ENCODE assay signal across 26 cellular contexts in the genomic region with DNA sequence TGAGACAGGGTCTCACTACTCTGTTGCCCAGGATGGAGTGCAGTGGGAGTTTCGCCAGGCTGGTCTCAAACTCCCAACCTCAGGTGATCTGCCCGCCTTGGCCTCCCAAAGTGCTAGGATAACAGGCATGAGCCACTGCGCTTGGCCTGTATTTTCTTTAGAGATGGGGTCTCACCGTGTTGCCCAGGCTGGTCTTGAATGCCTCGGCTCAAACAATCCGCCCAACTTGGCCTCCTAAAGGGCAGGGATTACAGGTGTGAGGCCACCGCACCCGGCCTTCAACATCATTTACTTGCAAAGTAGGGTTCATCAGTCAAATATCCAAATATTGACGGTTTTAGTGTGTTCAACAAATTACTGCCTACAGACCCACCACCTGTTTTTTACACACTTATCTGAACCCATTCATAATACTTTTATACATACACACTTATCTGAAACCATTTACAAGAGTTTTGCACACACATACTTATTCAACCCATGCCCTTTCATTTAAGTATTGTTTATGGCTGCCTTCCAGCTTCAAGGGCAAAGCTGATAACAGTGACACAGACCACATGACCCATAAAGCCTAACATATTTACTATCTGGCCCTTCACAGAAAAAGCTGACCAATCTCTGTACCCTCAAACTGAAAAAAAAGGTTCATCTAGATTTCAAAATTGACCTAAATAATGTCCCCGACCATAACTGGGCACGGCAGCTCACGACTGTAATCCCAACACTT. TPM values are rescaled to one million over a fixed set of nuclear protein-coding genes. Genes with fewer than 3 reads are reported as not detected.
A peak's percentile ranks its signal among the peaks of the same experiment; 100 is the strongest.
DNase-seq lines count a peak whose midpoint lies in the region; ATAC-seq and TF ChIP-seq lines count a peak whose summit lies in the region.
"Had no signal": no experiment of that assay in that cellular context is flagged by ENCODE, and none has a peak within 500 bp of the region (broad histone marks: within the 10 kb centered on the region; RNA-seq: fewer than 3 reads in every experiment).

No MANE protein-coding gene starts in this region.

- no peaks in the 10 kb centered on the region for H3K27me3 ChIP-seq in A673 (replicated peaks; ENCODE audit: insufficient read depth, low read depth, low read length, poor library complexity)
- H3K27me3 ChIP-seq: esophagus muscularis mucosa, gastrocnemius medialis had no signal

- no peak overlapping the region for H3K27ac ChIP-seq in A673 (ENCODE audit: low read depth, low read length, poor library complexity, severe bottlenecking)
- H3K27ac ChIP-seq: esophagus muscularis mucosa, gastrocnemius medialis, HL-60, parathyroid adenoma had no signal

- H3K9me3 Mint-ChIP-seq in WTC11 = no peaks in the 10 kb centered on the region
- no peaks in the 10 kb centered on the region for H3K9me3 Mint-ChIP-seq in activated CD8-positive, alpha-beta T cell treated with anti-CD3 and anti-CD28 coated beads for 36 hours
- H3K9me3 Mint-ChIP-seq: activated T-cell treated with anti-CD3 and anti-CD28 coated beads, Interleukin-2, amount 50 U/mL, for 24 hours; CD14-positive monocyte; IgD-negative memory B cell; mesothelial cell of epicardium; natural killer cell; stimulated activated effector memory CD8-positive, alpha-beta T cell treated with anti-CD3 and anti-CD28 coated beads, Interleukin-12 subunit alpha, Interleukin-12 subunit beta, amount 100 ng/mL, for 72 hours had no signal

- 0 out of 2 replicates have a peak overlapping the region, but pooled peaks have one; percentile 31 for H3K27ac Mint-ChIP-seq in WTC11
- H3K27ac Mint-ChIP-seq in activated CD8-positive, alpha-beta T cell treated with anti-CD3 and anti-CD28 coated beads for 36 hours = no peak overlapping the region
- H3K27ac Mint-ChIP-seq: activated T-cell treated with anti-CD3 and anti-CD28 coated beads, Interleukin-2, amount 50 U/mL, for 24 hours; IgD-negative memory B cell; mesothelial cell of epicardium had no signal

- peaks cover 10% of the 10 kb centered on the region for H3K36me3 ChIP-seq in A673 (ENCODE audit: insufficient read depth, low read length, poor library complexity, severe bottlenecking)

- ATAC-seq in WTC11 (no peak), left cardiac atrium (peak; percentile 23 to 36), GM19035 (IDR thresholded peaks at IDR 0.05; ENCODE audit: unreplicated experiment) (no peak)
- no peak for ATAC-seq in activated CD8-positive, alpha-beta T cell treated with anti-CD3 and anti-CD28 coated beads for 36 hours
- ATAC-seq: gastrocnemius medialis; natural killer cell; stimulated activated effector memory CD8-positive, alpha-beta T cell treated with anti-CD3 and anti-CD28 coated beads, Interleukin-12 subunit alpha, Interleukin-12 subunit beta, amount 100 ng/mL, for 72 hours had no signal

- no TSS peak for BruUV-seq in A673 (replicated peaks; lab: Mats Ljungman, UMichigan)

- no peak overlapping the region for H3K4me3 Mint-ChIP-seq in WTC11
- H3K4me3 Mint-ChIP-seq in activated CD8-positive, alpha-beta T cell treated with anti-CD3 and anti-CD28 coated beads for 36 hours = no peak overlapping the region
- H3K4me3 Mint-ChIP-seq: activated T-cell treated with anti-CD3 and anti-CD28 coated beads, Interleukin-2, amount 50 U/mL, for 24 hours; CD14-positive monocyte; IgD-negative memory B cell; mesothelial cell of epicardium; natural killer cell; stimulated activated effector memory CD8-positive, alpha-beta T cell treated with anti-CD3 and anti-CD28 coated beads, Interleukin-12 subunit alpha, Interleukin-12 subunit beta, amount 100 ng/mL, for 72 hours had no signal

- H3K4me3 ChIP-seq in A673 (ENCODE audit: low read depth, low read length, poor library complexity, severe bottlenecking) = no peak overlapping the region
- H3K4me3 ChIP-seq: esophagus muscularis mucosa, gastrocnemius medialis had no signal

- DNase-seq in OCI-M1 (lab: John Stamatoyannopoulos, UW) (peak; percentile 79), WTC11 (ENCODE audit: low spot score) (no peak), left cardiac atrium (no peak), mesenteric fat pad (ENCODE audit: low spot score) (peak; percentile 8), NCI-H2171 (lab: John Stamatoyannopoulos, UW) (no peak), A673 (ENCODE audit: low spot score) (no peak)
- DNase-seq in activated CD8-positive, alpha-beta T cell treated with anti-CD3 and anti-CD28 coated beads for 36 hours = no peak
- DNase-seq: activated CD4-positive, CD25-positive, alpha-beta regulatory T cell treated with anti-CD3 and anti-CD28 coated beads, Interleukin-2, amount 50 U/mL, for 72 hours; activated naive CD4-positive, alpha-beta T cell treated with Interleukin-2 at 50 U/mL for 16 hours; activated T-cell treated with anti-CD3 and anti-CD28 coated beads, Interleukin-2, amount 50 U/mL, for 24 hours; central memory CD4-positive, alpha-beta T cell; EL; gastrocnemius medialis; natural killer cell; NCI-H1417; NCI-H524; stimulated activated CD4-positive, alpha-beta T cell treated with anti-CD3 and anti-CD28 coated beads, Interleukin-1b, Interleukin-23, amount 100 ng/mL, for 48 hours; T-helper 9 cell had no signal

- peaks cover 43% of the 10 kb centered on the region for H3K4me1 Mint-ChIP-seq in WTC11
- H3K4me1 Mint-ChIP-seq in activated CD8-positive, alpha-beta T cell treated with anti-CD3 and anti-CD28 coated beads for 36 hours (ENCODE audit: low read depth) = peaks cover 27% of the 10 kb centered on the region
- H3K4me1 Mint-ChIP-seq: CD14-positive monocyte had no signal

- H3K36me3 Mint-ChIP-seq in WTC11 = peaks cover 18% of the 10 kb centered on the region
- peaks cover 13% of the 10 kb centered on the region for H3K36me3 Mint-ChIP-seq in activated CD8-positive, alpha-beta T cell treated with anti-CD3 and anti-CD28 coated beads for 36 hours (ENCODE audit: low read depth)
- H3K36me3 Mint-ChIP-seq: natural killer cell had no signal

- H3K27me3 Mint-ChIP-seq in WTC11 (ENCODE audit: low read depth) = no peaks in the 10 kb centered on the region
- no peaks in the 10 kb centered on the region for H3K27me3 Mint-ChIP-seq in activated CD8-positive, alpha-beta T cell treated with anti-CD3 and anti-CD28 coated beads for 36 hours
- H3K27me3 Mint-ChIP-seq: activated T-cell treated with anti-CD3 and anti-CD28 coated beads, Interleukin-2, amount 50 U/mL, for 24 hours; IgD-negative memory B cell had no signal

- POLR2A ChIA-PET in WTC11 (lab: Charles Lee) = interaction anchor here (0.6 to 1.1 kb wide), 2 partner anchors 18 to 163 kb away, joined by 3 read pairs; no protein-coding TSS in a partner anchor
- POLR2A ChIA-PET in activated CD8-positive, alpha-beta T cell treated with anti-CD3 and anti-CD28 coated beads for 36 hours (lab: Charles Lee) = no interaction called here
- POLR2A ChIA-PET in A673 (lab: Charles Lee; ENCODE audit: low non-redundant PET) = no interaction called here

- H3K4me1 ChIP-seq in A673 (ENCODE audit: insufficient read depth, low read length, poor library complexity, severe bottlenecking) = peaks cover 4% of the 10 kb centered on the region
- H3K4me1 ChIP-seq: gastrocnemius medialis had no signal

- intact Hi-C loops in left cardiac atrium (cut with DNase I) (no loop called here), A673 (cut with micrococcal nuclease; ENCODE audit: unreplicated experiment) (no loop called here)
- intact Hi-C loops in activated CD8-positive, alpha-beta T cell treated with anti-CD3 and anti-CD28 coated beads for 36 hours (cut with micrococcal nuclease) = no loop called here

- no peaks in the 10 kb centered on the region for H3K9me3 ChIP-seq in A673 (ENCODE audit: low read depth, low read length, poor library complexity, severe bottlenecking)
- H3K9me3 ChIP-seq: esophagus muscularis mucosa, gastrocnemius medialis had no signal

- TF ChIP-seq CTCF in WTC11 (IDR thresholded peaks at IDR 0.05) (no peak), A673 (conservative IDR thresholded peaks at IDR 0.05; ENCODE audit: low read depth, low read length) (no peak)
- TF ChIP-seq CTCF in activated CD8-positive, alpha-beta T cell treated with anti-CD3 and anti-CD28 coated beads for 36 hours (IDR thresholded peaks at IDR 0.05) = no peak

- CTCF ChIA-PET in WTC11 (lab: Charles Lee) (interaction anchor here (1.3 to 1.5 kb wide), 2 partner anchors 12 to 98 kb away, joined by 3 to 5 read pairs; no protein-coding TSS in a partner anchor), A673 (lab: Charles Lee) (no interaction called here)
- CTCF ChIA-PET in activated CD8-positive, alpha-beta T cell treated with anti-CD3 and anti-CD28 coated beads for 36 hours (lab: Charles Lee) = interaction anchor here (1.6 kb wide), 1 partner anchor 12 kb away, joined by 6 read pairs; a partner anchor contains a TSS

TF ChIP-seq in WTC11, 78 proteins besides CTCF, POLR2A, EP300 and RAD21:
- TF ChIP-seq ZNF121 (CRISPR knock-in tag; IDR thresholded peaks at IDR 0.05) = peak; percentile 43; the same call in 1 of the 2 replicates
- TF ChIP-seq FOXK1 (CRISPR knock-in tag; IDR thresholded peaks at IDR 0.05) = no peak

RNA-seq across cellular contexts. Expression of a gene that starts 11.9 kb away (rescaled TPM):
- 45.6 to 53.4 TPM (median 52.0 TPM) in 3 replicates for total RNA-seq in WTC11 (2021)
- 10 to 100 TPM in 1 of 2 donors, 1 to 10 TPM in 1; 10.0 to 12.2 TPM for total RNA-seq in left cardiac atrium
- total RNA-seq in mesenteric fat pad = 17.3 TPM
- total RNA-seq in activated CD8-positive, alpha-beta T cell treated with anti-CD3 and anti-CD28 coated beads for 36 hours = 10 to 100 TPM; 25.1 to 27.1 TPM
- 25.9 and 30.4 TPM in 2 replicates for total RNA-seq in A673 (2021)

RNA-seq across cellular contexts. Expression of a gene that starts 19.3 kb away (rescaled TPM):
- total RNA-seq in WTC11 (2021) (79.2 to 102 TPM (median 98.0 TPM) in 3 replicates), left cardiac atrium (10 to 100 TPM; 31.3 to 32.7 TPM), mesenteric fat pad (43.1 TPM), A673 (2021) (89.5 and 97.6 TPM in 2 replicates)
- 10 to 100 TPM; 34.7 to 39.9 TPM for total RNA-seq in activated CD8-positive, alpha-beta T cell treated with anti-CD3 and anti-CD28 coated beads for 36 hours

RNA-seq across cellular contexts. Expression of a gene that starts 42.6 kb away (rescaled TPM):
- total RNA-seq in WTC11 (2021) (20.2 to 23.2 TPM (median 23.1 TPM) in 3 replicates), left cardiac atrium (1 to 10 TPM; 4.4 to 4.6 TPM), mesenteric fat pad (0.16 TPM), A673 (2021) (4.5 and 5.0 TPM in 2 replicates)
- total RNA-seq in activated CD8-positive, alpha-beta T cell treated with anti-CD3 and anti-CD28 coated beads for 36 hours = not detected
- total RNA-seq: natural killer cell had no signal

Comparison
In these comparisons a context has a peak if more than half of its experiments do, and no peak if none do; other contexts are left out.
1. DNase-seq: peak in OCI-M1 (single experiment) and mesenteric fat pad (single experiment); none in WTC11 (single experiment), left cardiac atrium (single experiment), NCI-H2171 (single experiment), activated CD8-positive, alpha-beta T cell treated with anti-CD3 and anti-CD28 coated beads for 36 hours (single experiment) and A673 (single experiment).
2. ATAC-seq: peak in left cardiac atrium (2 of 2); none in WTC11 (single experiment), GM19035 (single experiment) and activated CD8-positive, alpha-beta T cell treated with anti-CD3 and anti-CD28 coated beads for 36 hours (single experiment).